ENCODE assay signal across 1 cellular context in the genomic region with DNA sequence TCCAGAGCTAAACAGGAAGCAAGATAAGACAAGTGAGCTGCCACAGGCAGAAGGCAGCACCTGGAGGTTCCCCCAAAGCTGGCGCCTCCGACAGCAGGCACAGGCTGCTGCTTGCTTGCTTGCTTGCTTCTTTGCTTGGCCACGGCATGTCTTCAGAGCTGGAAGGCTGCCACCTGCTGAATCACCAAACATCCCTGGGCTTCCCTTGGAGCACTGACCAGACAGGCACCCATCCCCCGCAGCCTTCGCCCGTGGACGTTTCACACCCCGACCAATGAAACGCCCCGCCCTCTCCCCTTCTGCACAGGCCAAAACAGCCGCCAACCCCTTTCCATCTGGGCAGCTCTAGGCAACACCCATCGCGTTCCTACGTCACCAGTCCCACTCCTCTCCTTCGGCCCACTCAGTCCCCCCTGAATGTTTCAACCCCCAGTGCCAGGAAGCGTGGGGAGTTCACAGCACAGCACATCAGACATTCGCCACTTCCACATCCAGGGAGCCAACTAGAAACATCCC.
TF ChIP-seq lines count a peak whose summit lies in the region.

No MANE protein-coding gene starts in this region.

TF ChIP-seq in HepG2, 621 proteins besides CTCF, POLR2A, EP300 and RAD21 (continued from another document and continues in another):
- TF ChIP-seq, protein P1, sequence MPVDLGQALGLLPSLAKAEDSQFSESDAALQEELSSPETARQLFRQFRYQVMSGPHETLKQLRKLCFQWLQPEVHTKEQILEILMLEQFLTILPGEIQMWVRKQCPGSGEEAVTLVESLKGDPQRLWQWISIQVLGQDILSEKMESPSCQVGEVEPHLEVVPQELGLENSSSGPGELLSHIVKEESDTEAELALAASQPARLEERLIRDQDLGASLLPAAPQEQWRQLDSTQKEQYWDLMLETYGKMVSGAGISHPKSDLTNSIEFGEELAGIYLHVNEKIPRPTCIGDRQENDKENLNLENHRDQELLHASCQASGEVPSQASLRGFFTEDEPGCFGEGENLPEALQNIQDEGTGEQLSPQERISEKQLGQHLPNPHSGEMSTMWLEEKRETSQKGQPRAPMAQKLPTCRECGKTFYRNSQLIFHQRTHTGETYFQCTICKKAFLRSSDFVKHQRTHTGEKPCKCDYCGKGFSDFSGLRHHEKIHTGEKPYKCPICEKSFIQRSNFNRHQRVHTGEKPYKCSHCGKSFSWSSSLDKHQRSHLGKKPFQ (CRISPR knock-in tag; IDR thresholded peaks at IDR 0.05; ENCODE audit: insufficient replicate concordance): no peak
- TF ChIP-seq ZNF549 (CRISPR knock-in tag; IDR thresholded peaks at IDR 0.05): no peak
- TF ChIP-seq ELF3 (CRISPR knock-in tag; IDR thresholded peaks at IDR 0.05): no peak
- TF ChIP-seq, protein P2, sequence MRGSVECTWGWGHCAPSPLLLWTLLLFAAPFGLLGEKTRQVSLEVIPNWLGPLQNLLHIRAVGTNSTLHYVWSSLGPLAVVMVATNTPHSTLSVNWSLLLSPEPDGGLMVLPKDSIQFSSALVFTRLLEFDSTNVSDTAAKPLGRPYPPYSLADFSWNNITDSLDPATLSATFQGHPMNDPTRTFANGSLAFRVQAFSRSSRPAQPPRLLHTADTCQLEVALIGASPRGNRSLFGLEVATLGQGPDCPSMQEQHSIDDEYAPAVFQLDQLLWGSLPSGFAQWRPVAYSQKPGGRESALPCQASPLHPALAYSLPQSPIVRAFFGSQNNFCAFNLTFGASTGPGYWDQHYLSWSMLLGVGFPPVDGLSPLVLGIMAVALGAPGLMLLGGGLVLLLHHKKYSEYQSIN (CRISPR knock-in tag; IDR thresholded peaks at IDR 0.05; ENCODE audit: borderline replicate concordance): no peak
- TF ChIP-seq ZNF33B (CRISPR knock-in tag; IDR thresholded peaks at IDR 0.05): no peak
- no peak for TF ChIP-seq HNRNPL (IDR thresholded peaks at IDR 0.05; ENCODE audit: low read depth, low read length)
- TF ChIP-seq, protein P3, sequence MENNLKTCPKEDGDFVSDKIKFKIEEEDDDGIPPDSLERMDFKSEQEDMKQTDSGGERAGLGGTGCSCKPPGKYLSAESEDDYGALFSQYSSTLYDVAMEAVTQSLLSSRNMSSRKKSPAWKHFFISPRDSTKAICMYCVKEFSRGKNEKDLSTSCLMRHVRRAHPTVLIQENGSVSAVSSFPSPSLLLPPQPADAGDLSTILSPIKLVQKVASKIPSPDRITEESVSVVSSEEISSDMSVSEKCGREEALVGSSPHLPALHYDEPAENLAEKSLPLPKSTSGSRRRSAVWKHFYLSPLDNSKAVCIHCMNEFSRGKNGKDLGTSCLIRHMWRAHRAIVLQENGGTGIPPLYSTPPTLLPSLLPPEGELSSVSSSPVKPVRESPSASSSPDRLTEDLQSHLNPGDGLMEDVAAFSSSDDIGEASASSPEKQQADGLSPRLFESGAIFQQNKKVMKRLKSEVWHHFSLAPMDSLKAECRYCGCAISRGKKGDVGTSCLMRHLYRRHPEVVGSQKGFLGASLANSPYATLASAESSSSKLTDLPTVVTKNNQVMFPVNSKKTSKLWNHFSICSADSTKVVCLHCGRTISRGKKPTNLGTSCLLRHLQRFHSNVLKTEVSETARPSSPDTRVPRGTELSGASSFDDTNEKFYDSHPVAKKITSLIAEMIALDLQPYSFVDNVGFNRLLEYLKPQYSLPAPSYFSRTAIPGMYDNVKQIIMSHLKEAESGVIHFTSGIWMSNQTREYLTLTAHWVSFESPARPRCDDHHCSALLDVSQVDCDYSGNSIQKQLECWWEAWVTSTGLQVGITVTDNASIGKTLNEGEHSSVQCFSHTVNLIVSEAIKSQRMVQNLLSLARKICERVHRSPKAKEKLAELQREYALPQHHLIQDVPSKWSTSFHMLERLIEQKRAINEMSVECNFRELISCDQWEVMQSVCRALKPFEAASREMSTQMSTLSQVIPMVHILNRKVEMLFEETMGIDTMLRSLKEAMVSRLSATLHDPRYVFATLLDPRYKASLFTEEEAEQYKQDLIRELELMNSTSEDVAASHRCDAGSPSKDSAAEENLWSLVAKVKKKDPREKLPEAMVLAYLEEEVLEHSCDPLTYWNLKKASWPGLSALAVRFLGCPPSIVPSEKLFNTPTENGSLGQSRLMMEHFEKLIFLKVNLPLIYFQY (CRISPR knock-in tag; IDR thresholded peaks at IDR 0.05; ENCODE audit: borderline replicate concordance): no peak
- 0 out of 2 replicates have a peak, but pooled peaks have one; percentile 48 for TF ChIP-seq KLF12 (CRISPR knock-in tag; IDR thresholded peaks at IDR 0.05; ENCODE audit: borderline replicate concordance)
- peak; percentile 38; the same call in 1 of the 2 replicates for TF ChIP-seq MED1 (CRISPR knock-in tag; IDR thresholded peaks at IDR 0.05)
- TF ChIP-seq RELA (CRISPR knock-in tag; IDR thresholded peaks at IDR 0.05): no peak
- no peak for TF ChIP-seq MEIS2 (CRISPR knock-in tag; IDR thresholded peaks at IDR 0.05)
- TF ChIP-seq PLRG1 (conservative IDR thresholded peaks at IDR 0.05): no peak
- TF ChIP-seq SP4 (CRISPR knock-in tag; IDR thresholded peaks at IDR 0.05): no peak
- TF ChIP-seq, protein P4, sequence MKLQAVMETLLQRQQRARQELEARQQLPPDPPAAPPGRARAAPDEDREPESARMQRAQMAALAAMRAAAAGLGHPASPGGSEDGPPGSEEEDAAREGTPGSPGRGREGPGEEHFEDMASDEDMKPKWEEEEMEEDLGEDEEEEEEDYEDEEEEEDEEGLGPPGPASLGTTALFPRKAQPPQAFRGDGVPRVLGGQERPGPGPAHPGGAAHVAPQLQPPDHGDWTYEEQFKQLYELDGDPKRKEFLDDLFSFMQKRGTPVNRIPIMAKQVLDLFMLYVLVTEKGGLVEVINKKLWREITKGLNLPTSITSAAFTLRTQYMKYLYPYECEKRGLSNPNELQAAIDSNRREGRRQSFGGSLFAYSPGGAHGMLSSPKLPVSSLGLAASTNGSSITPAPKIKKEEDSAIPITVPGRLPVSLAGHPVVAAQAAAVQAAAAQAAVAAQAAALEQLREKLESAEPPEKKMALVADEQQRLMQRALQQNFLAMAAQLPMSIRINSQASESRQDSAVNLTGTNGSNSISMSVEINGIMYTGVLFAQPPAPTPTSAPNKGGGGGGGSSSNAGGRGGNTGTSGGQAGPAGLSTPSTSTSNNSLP (IDR thresholded peaks at IDR 0.05; ENCODE audit: low read depth, low read length): no peak
- TF ChIP-seq TARDBP (CRISPR knock-in tag; IDR thresholded peaks at IDR 0.05): peak; percentile 14; the same call in 1 of the 2 replicates
- 0 out of 2 replicates have a peak, but pooled peaks have one; percentile 18 for TF ChIP-seq ZNF275 (CRISPR knock-in tag; IDR thresholded peaks at IDR 0.05; ENCODE audit: borderline replicate concordance)
- 0 out of 2 replicates have a peak, but pooled peaks have one; percentile 16 for TF ChIP-seq ZNF574 (CRISPR knock-in tag; IDR thresholded peaks at IDR 0.05)
- TF ChIP-seq, protein P5, sequence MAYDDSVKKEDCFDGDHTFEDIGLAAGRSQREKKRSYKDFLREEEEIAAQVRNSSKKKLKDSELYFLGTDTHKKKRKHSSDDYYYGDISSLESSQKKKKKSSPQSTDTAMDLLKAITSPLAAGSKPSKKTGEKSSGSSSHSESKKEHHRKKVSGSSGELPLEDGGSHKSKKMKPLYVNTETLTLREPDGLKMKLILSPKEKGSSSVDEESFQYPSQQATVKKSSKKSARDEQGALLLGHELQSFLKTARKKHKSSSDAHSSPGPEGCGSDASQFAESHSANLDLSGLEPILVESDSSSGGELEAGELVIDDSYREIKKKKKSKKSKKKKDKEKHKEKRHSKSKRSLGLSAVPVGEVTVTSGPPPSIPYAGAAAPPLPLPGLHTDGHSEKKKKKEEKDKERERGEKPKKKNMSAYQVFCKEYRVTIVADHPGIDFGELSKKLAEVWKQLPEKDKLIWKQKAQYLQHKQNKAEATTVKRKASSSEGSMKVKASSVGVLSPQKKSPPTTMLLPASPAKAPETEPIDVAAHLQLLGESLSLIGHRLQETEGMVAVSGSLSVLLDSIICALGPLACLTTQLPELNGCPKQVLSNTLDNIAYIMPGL (CRISPR knock-in tag; IDR thresholded peaks at IDR 0.05; ENCODE audit: borderline replicate concordance in 1 of 2, low read depth in 1 of 2): peak in 1 of 2 experiments; percentile 46; a peak in 2 of 4 replicates
- TF ChIP-seq ZNF367 (CRISPR knock-in tag; IDR thresholded peaks at IDR 0.05; ENCODE audit: borderline replicate concordance): no peak
- TF ChIP-seq, protein P6, sequence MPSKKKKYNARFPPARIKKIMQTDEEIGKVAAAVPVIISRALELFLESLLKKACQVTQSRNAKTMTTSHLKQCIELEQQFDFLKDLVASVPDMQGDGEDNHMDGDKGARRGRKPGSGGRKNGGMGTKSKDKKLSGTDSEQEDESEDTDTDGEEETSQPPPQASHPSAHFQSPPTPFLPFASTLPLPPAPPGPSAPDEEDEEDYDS (CRISPR knock-in tag; IDR thresholded peaks at IDR 0.05): no peak
- TF ChIP-seq ZNF547 (CRISPR knock-in tag; IDR thresholded peaks at IDR 0.05): no peak
- no peak for TF ChIP-seq PTBP1 (IDR thresholded peaks at IDR 0.05; ENCODE audit: low read depth, low read length, poor library complexity, severe bottlenecking)
- TF ChIP-seq FOXM1 (CRISPR knock-in tag; IDR thresholded peaks at IDR 0.05): no peak
- no peak for TF ChIP-seq TCF7L2 (IDR thresholded peaks at IDR 0.05; ENCODE audit: low read depth, low read length)
- TF ChIP-seq MATR3 (CRISPR knock-in tag; IDR thresholded peaks at IDR 0.05): no peak
- TF ChIP-seq RFX5 (IDR thresholded peaks at IDR 0.05; ENCODE audit: low read depth, low read length): no peak
- TF ChIP-seq THAP8 (CRISPR knock-in tag; IDR thresholded peaks at IDR 0.05; ENCODE audit: borderline replicate concordance): no peak
- TF ChIP-seq, protein P7, sequence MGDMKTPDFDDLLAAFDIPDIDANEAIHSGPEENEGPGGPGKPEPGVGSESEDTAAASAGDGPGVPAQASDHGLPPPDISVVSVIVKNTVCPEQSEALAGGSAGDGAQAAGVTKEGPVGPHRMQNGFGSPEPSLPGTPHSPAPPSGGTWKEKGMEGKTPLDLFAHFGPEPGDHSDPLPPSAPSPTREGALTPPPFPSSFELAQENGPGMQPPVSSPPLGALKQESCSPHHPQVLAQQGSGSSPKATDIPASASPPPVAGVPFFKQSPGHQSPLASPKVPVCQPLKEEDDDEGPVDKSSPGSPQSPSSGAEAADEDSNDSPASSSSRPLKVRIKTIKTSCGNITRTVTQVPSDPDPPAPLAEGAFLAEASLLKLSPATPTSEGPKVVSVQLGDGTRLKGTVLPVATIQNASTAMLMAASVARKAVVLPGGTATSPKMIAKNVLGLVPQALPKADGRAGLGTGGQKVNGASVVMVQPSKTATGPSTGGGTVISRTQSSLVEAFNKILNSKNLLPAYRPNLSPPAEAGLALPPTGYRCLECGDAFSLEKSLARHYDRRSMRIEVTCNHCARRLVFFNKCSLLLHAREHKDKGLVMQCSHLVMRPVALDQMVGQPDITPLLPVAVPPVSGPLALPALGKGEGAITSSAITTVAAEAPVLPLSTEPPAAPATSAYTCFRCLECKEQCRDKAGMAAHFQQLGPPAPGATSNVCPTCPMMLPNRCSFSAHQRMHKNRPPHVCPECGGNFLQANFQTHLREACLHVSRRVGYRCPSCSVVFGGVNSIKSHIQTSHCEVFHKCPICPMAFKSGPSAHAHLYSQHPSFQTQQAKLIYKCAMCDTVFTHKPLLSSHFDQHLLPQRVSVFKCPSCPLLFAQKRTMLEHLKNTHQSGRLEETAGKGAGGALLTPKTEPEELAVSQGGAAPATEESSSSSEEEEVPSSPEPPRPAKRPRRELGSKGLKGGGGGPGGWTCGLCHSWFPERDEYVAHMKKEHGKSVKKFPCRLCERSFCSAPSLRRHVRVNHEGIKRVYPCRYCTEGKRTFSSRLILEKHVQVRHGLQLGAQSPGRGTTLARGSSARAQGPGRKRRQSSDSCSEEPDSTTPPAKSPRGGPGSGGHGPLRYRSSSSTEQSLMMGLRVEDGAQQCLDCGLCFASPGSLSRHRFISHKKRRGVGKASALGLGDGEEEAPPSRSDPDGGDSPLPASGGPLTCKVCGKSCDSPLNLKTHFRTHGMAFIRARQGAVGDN (CRISPR knock-in tag; IDR thresholded peaks at IDR 0.05): peak; percentile 70
- TF ChIP-seq ZNF253 (CRISPR knock-in tag; IDR thresholded peaks at IDR 0.05; ENCODE audit: borderline replicate concordance): no peak
- no peak for TF ChIP-seq RFXANK (CRISPR knock-in tag; IDR thresholded peaks at IDR 0.05)
- TF ChIP-seq ZSCAN5A (CRISPR knock-in tag; IDR thresholded peaks at IDR 0.05; ENCODE audit: borderline replicate concordance): no peak
- no peak for TF ChIP-seq ZNF430 (CRISPR knock-in tag; IDR thresholded peaks at IDR 0.05)
- TF ChIP-seq KAT8 (CRISPR knock-in tag; IDR thresholded peaks at IDR 0.05): 0 out of 2 replicates have a peak, but pooled peaks have one; percentile 13
